In the genomic region with DNA sequence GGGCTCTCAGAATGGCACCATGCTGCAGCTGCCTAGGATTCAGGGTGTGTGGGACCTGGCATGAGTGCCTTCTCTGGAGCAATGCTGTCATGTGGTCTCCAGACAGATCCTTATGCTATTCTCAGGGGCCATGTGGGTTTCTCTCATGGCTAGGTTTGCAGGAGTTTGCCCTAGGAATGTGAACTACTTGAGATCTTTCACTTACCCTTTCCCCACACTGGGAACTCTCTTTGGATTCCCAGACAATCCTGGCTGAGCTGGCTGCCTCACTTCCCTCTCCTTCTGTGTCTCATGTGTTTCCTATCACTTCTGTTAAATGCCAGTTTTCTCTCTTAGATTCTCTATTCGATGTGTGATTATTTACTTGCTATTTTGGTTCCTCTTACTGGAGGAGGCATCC, we compare ENCODE assay signal across 17 cellular contexts.
DNase-seq lines count a peak whose midpoint lies in the region; TF ChIP-seq lines count a peak whose summit lies in the region.
"Had no signal": no experiment of that assay in that cellular context is flagged by ENCODE, and none has a peak within 500 bp of the region (broad histone marks: within the 10 kb centered on the region; RNA-seq: fewer than 3 reads in every experiment).

No MANE protein-coding gene starts in this region.

- H3K27me3 ChIP-seq in MG63, result peaks cover 15% of the 10 kb centered on the region
- H3K27me3 ChIP-seq: BE2C had no signal

- peak; percentile 25 to 39 for DNase-seq in Kasumi-1 (lab: John Stamatoyannopoulos, UW)
- peak; percentile 18 for DNase-seq in astrocyte of the hippocampus (ENCODE audit: low read depth, low spot score)
- peak; percentile 48 for DNase-seq in fibroblast of villous mesenchyme (ENCODE audit: low read depth)
- peak; percentile 63 for DNase-seq in renal cortical epithelial cell (ENCODE audit: low read depth)
- no peak for DNase-seq in amniotic stem cell (lab: John Stamatoyannopoulos, UW)
- no peak for DNase-seq in NOMO-1 treated with dmso at 0.1 percent for 144 hours (lab: John Stamatoyannopoulos, UW; ENCODE audit: unreplicated experiment)
- no peak for DNase-seq in MG63
- DNase-seq: ACHN; BE2C; CD8-positive, alpha-beta T cell; H9; IMR-90; Karpas-422; NCI-H1417 treated with DMSO at 0.1 percent for 48 hours; NCI-H1930; NCI-H2171 treated with DMSO at 0.1 percent for 48 hours; NCI-H446 treated with DMSO at 0.1 percent for 48 hours had no signal

- no peaks in the 10 kb centered on the region for H3K36me3 ChIP-seq in MG63
- H3K36me3 ChIP-seq: BE2C had no signal

- no peak for TF ChIP-seq CTCF in fibroblast of villous mesenchyme (IDR thresholded peaks at IDR 0.05; ENCODE audit: insufficient read depth, low read depth, low read length)

- H3K4me3 ChIP-seq in fibroblast of villous mesenchyme (ENCODE audit: low read depth, low read length), result no peak overlapping the region
- H3K4me3 ChIP-seq in MG63, result no peak overlapping the region

- peaks cover 3% of the 10 kb centered on the region; the same call in 1 of the 2 replicates for H3K9me3 ChIP-seq in MG63
- H3K9me3 ChIP-seq: BE2C had no signal

Comparison
In these comparisons a context has a peak if more than half of its experiments do, and no peak if none do; other contexts are left out.
1. DNase-seq: peak in Kasumi-1 (2 of 2), astrocyte of the hippocampus (single experiment), fibroblast of villous mesenchyme (single experiment) and renal cortical epithelial cell (single experiment); none in amniotic stem cell (single experiment), NOMO-1 treated with dmso at 0.1 percent for 144 hours (single experiment) and MG63 (single experiment).